In the genomic region with DNA sequence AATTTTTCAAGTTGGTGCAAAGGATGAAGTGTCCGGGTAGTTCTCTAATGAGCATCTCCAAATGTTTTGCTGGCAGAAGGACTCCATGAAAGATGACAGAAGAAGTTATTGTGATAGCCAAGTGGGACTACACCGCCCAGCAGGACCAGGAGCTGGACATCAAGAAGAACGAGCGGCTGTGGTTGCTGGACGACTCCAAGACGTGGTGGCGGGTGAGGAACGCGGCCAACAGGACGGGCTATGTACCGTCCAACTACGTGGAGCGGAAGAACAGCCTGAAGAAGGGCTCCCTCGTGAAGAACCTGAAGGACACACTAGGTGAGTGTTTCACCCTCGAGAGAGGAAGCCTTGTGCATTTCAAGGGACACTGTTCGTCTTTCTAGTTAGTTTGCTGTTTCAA, we compare ENCODE assay signal across 14 cellular contexts.
DNase-seq lines count a peak whose midpoint lies in the region; ATAC-seq and TF ChIP-seq lines count a peak whose summit lies in the region.
"Had no signal": no experiment of that assay in that cellular context is flagged by ENCODE, and none has a peak within 500 bp of the region (broad histone marks: within the 10 kb centered on the region; RNA-seq: fewer than 3 reads in every experiment).

No MANE protein-coding gene starts in this region.

- H3K36me3 ChIP-seq in prostate gland: no peaks in the 10 kb centered on the region

- ATAC-seq in activated T-cell treated with anti-CD3 and anti-CD28 coated beads, Interleukin-2, amount 50 U/mL, for 72 hours (replicated peaks in 1 of 2): no peak
- ATAC-seq in activated T-cell treated with anti-CD3 and anti-CD28 coated beads, Interleukin-2, amount 50 U/mL, for 4 hours: no peak
- ATAC-seq in T-helper 17 cell (no peak), GM18868 (IDR thresholded peaks at IDR 0.05; ENCODE audit: unreplicated experiment) (no peak)
- no peak for ATAC-seq in effector memory CD8-positive, alpha-beta T cell (replicated peaks)
- ATAC-seq in stimulated activated effector memory CD8-positive, alpha-beta T cell treated with anti-CD3 and anti-CD28 coated beads, Interleukin-12 subunit alpha, Interleukin-12 subunit beta, amount 100 ng/mL, for 72 hours: no peak

- peak overlapping the region; percentile 20 to 65 for H3K4me3 Mint-ChIP-seq in activated T-cell treated with anti-CD3 and anti-CD28 coated beads, Interleukin-2, amount 50 U/mL, for 72 hours
- no peak overlapping the region for H3K4me3 Mint-ChIP-seq in activated T-cell treated with anti-CD3 and anti-CD28 coated beads, Interleukin-2, amount 50 U/mL, for 4 hours
- no peak overlapping the region for H3K4me3 Mint-ChIP-seq in T-helper 17 cell
- peak overlapping the region in 1 of 2 donors; percentile 78 for H3K4me3 Mint-ChIP-seq in effector memory CD8-positive, alpha-beta T cell
- H3K4me3 Mint-ChIP-seq in stimulated activated effector memory CD8-positive, alpha-beta T cell treated with anti-CD3 and anti-CD28 coated beads, Interleukin-12 subunit alpha, Interleukin-12 subunit beta, amount 100 ng/mL, for 72 hours: no peak overlapping the region

- H3K4me1 Mint-ChIP-seq in activated T-cell treated with anti-CD3 and anti-CD28 coated beads, Interleukin-2, amount 50 U/mL, for 72 hours (ENCODE audit: low read depth): peaks cover 82% of the 10 kb centered on the region
- H3K4me1 Mint-ChIP-seq in activated T-cell treated with anti-CD3 and anti-CD28 coated beads, Interleukin-2, amount 50 U/mL, for 4 hours (ENCODE audit: low read depth): peaks cover 83% of the 10 kb centered on the region
- H3K4me1 Mint-ChIP-seq in T-helper 17 cell: peaks cover 59% of the 10 kb centered on the region
- H3K4me1 Mint-ChIP-seq in effector memory CD8-positive, alpha-beta T cell (ENCODE audit: low read depth in 2 of 2): peaks cover 58 to 74% of the 10 kb centered on the region in 2 donors
- peaks cover 74% of the 10 kb centered on the region for H3K4me1 Mint-ChIP-seq in stimulated activated effector memory CD8-positive, alpha-beta T cell treated with anti-CD3 and anti-CD28 coated beads, Interleukin-12 subunit alpha, Interleukin-12 subunit beta, amount 100 ng/mL, for 72 hours

- H3K27ac ChIP-seq in prostate gland: no peak overlapping the region

- no peak overlapping the region for H3K4me3 ChIP-seq in prostate gland
- H3K4me3 ChIP-seq: spleen had no signal

- H3K9me3 ChIP-seq in T-helper 17 cell (ENCODE audit: control insufficient read depth, low read length, poor library complexity, severe bottlenecking) (no peaks in the 10 kb centered on the region), prostate gland (no peaks in the 10 kb centered on the region)
- H3K9me3 ChIP-seq: spleen had no signal

- intact Hi-C loops in prostate gland (cut with DNase I): no loop called here

- no peaks in the 10 kb centered on the region for H3K4me1 ChIP-seq in prostate gland (replicated peaks)

- no peaks in the 10 kb centered on the region for H3K9me3 Mint-ChIP-seq in activated T-cell treated with anti-CD3 and anti-CD28 coated beads, Interleukin-2, amount 50 U/mL, for 72 hours
- no peaks in the 10 kb centered on the region for H3K9me3 Mint-ChIP-seq in activated T-cell treated with anti-CD3 and anti-CD28 coated beads, Interleukin-2, amount 50 U/mL, for 4 hours
- no peaks in the 10 kb centered on the region for H3K9me3 Mint-ChIP-seq in effector memory CD8-positive, alpha-beta T cell
- no peaks in the 10 kb centered on the region for H3K9me3 Mint-ChIP-seq in stimulated activated effector memory CD8-positive, alpha-beta T cell treated with anti-CD3 and anti-CD28 coated beads, Interleukin-12 subunit alpha, Interleukin-12 subunit beta, amount 100 ng/mL, for 72 hours

- 78% methylated on average over 16 of the region's 16 CpGs for WGBS in prostate gland

- no peaks in the 10 kb centered on the region for H3K27me3 ChIP-seq in prostate gland (replicated peaks; ENCODE audit: insufficient read depth)
- H3K27me3 ChIP-seq: spleen had no signal

- no peaks in the 10 kb centered on the region for H3K27me3 Mint-ChIP-seq in activated T-cell treated with anti-CD3 and anti-CD28 coated beads, Interleukin-2, amount 50 U/mL, for 72 hours (ENCODE audit: low read depth)
- no peaks in the 10 kb centered on the region for H3K27me3 Mint-ChIP-seq in activated T-cell treated with anti-CD3 and anti-CD28 coated beads, Interleukin-2, amount 50 U/mL, for 4 hours (ENCODE audit: low read depth)
- H3K27me3 Mint-ChIP-seq in T-helper 17 cell: no peaks in the 10 kb centered on the region
- no peaks in the 10 kb centered on the region for H3K27me3 Mint-ChIP-seq in effector memory CD8-positive, alpha-beta T cell

- H3K27ac Mint-ChIP-seq in activated T-cell treated with anti-CD3 and anti-CD28 coated beads, Interleukin-2, amount 50 U/mL, for 72 hours: peak overlapping the region; percentile 98
- peak overlapping the region; percentile 98 for H3K27ac Mint-ChIP-seq in T-helper 17 cell
- peak overlapping the region; percentile 97 to 98 for H3K27ac Mint-ChIP-seq in effector memory CD8-positive, alpha-beta T cell
- H3K27ac Mint-ChIP-seq in stimulated activated effector memory CD8-positive, alpha-beta T cell treated with anti-CD3 and anti-CD28 coated beads, Interleukin-12 subunit alpha, Interleukin-12 subunit beta, amount 100 ng/mL, for 72 hours: peak overlapping the region; percentile 84

- peaks cover 6 to 24% of the 10 kb centered on the region in 2 donors for H3K36me3 Mint-ChIP-seq in activated T-cell treated with anti-CD3 and anti-CD28 coated beads, Interleukin-2, amount 50 U/mL, for 72 hours (ENCODE audit: insufficient read depth in 2 of 2)
- peaks cover 16% of the 10 kb centered on the region for H3K36me3 Mint-ChIP-seq in activated T-cell treated with anti-CD3 and anti-CD28 coated beads, Interleukin-2, amount 50 U/mL, for 4 hours (ENCODE audit: insufficient read depth)
- peaks cover 4% of the 10 kb centered on the region for H3K36me3 Mint-ChIP-seq in T-helper 17 cell (ENCODE audit: low read depth)
- H3K36me3 Mint-ChIP-seq in effector memory CD8-positive, alpha-beta T cell (ENCODE audit: insufficient read depth): peaks cover 39% of the 10 kb centered on the region
- H3K36me3 Mint-ChIP-seq in stimulated activated effector memory CD8-positive, alpha-beta T cell treated with anti-CD3 and anti-CD28 coated beads, Interleukin-12 subunit alpha, Interleukin-12 subunit beta, amount 100 ng/mL, for 72 hours: peaks cover 63% of the 10 kb centered on the region

- no peak for TF ChIP-seq CTCF in prostate gland (IDR thresholded peaks at IDR 0.05)

- no peak for DNase-seq in activated T-cell treated with anti-CD3 and anti-CD28 coated beads, Interleukin-2, amount 50 U/mL, for 72 hours
- no peak for DNase-seq in activated T-cell treated with anti-CD3 and anti-CD28 coated beads, Interleukin-2, amount 50 U/mL, for 4 hours
- DNase-seq in T-helper 17 cell (no peak), NCI-H748 (lab: John Stamatoyannopoulos, UW; ENCODE audit: unreplicated experiment) (no peak), prostate gland (ENCODE audit: low spot score) (no peak)
- no peak for DNase-seq in effector memory CD8-positive, alpha-beta T cell
- DNase-seq in stimulated activated effector memory CD8-positive, alpha-beta T cell treated with anti-CD3 and anti-CD28 coated beads, Interleukin-12 subunit alpha, Interleukin-12 subunit beta, amount 100 ng/mL, for 72 hours (ENCODE audit: low spot score in 2 of 2): peak in 1 of 2 donors; percentile 34
- DNase-seq: KBM-7; NCI-H2029 treated with DMSO at 0.1 percent for 48 hours; NCI-H524; OCI-M1; spleen; stimulated activated naive CD4-positive, alpha-beta T cell had no signal

- TF ChIP-seq POLR2A in prostate gland (IDR thresholded peaks at IDR 0.05): no peak

Comparison
In these comparisons a context has a peak if more than half of its experiments do, and no peak if none do; other contexts are left out.
1. H3K4me3 Mint-ChIP-seq: peak in activated T-cell treated with anti-CD3 and anti-CD28 coated beads, Interleukin-2, amount 50 U/mL, for 72 hours (2 of 2); none in activated T-cell treated with anti-CD3 and anti-CD28 coated beads, Interleukin-2, amount 50 U/mL, for 4 hours (single experiment), T-helper 17 cell (single experiment) and stimulated activated effector memory CD8-positive, alpha-beta T cell treated with anti-CD3 and anti-CD28 coated beads, Interleukin-12 subunit alpha, Interleukin-12 subunit beta, amount 100 ng/mL, for 72 hours (single experiment).
2. Peak in every context shown above with its lines, with median percentiles within 50 percentile points of each other: H3K27ac Mint-ChIP-seq.